In the genomic region with DNA sequence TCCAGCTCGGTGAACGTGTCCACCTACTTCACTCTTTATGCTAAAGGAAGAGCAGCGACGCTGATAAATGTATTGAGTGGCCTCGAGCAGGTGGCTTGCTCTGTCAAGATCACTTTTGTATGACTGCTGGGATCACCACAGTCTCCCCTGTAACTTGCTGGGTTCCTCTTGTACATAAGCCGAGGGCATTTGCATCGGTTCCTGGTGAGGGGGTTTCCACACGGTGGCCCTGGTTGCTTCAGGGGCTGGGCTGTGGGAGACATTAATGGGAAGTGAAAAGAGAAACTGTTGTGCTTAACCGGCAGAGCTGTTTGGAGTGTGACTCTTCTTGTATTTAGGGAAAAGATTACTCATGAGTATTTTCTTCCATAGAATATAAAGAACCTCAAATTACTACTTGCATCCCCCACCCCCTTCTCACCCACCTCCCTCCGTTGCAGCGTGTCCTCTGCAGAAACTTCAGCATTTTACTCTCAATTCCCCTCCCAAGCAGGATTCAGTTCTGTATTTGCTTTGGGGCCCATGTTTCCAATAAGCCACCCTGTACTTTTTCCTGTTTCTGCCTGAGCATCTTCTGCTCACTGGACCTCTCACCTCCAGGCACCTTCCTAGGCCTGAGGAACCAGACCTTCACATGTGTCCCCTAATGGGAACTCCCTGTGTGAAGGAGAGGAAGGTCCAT, we compare ENCODE assay signal across 8 cellular contexts.
DNase-seq lines count a peak whose midpoint lies in the region; ATAC-seq and TF ChIP-seq lines count a peak whose summit lies in the region.

No MANE protein-coding gene starts in this region.

- no peaks in the 10 kb centered on the region for H3K9me3 ChIP-seq in Peyer's patch
- H3K9me3 ChIP-seq in endocrine pancreas (ENCODE audit: control insufficient read depth, low read length): no peaks in the 10 kb centered on the region

- no peak overlapping the region for H3K4me3 ChIP-seq in Peyer's patch
- H3K4me3 ChIP-seq in endocrine pancreas (ENCODE audit: control insufficient read depth, insufficient read depth, low read length): peak overlapping the region; percentile 37

- no peak for TF ChIP-seq POLR2A in Peyer's patch (IDR thresholded peaks at IDR 0.05)

- peak overlapping the region; percentile 6 to 72 (median 32) for H3K27ac ChIP-seq in Peyer's patch

- H3K27me3 ChIP-seq in Peyer's patch: no peaks in the 10 kb centered on the region
- H3K27me3 ChIP-seq in endocrine pancreas (ENCODE audit: control insufficient read depth, insufficient read depth, low read length): no peaks in the 10 kb centered on the region

- TF ChIP-seq CTCF in Peyer's patch (IDR thresholded peaks at IDR 0.05): no peak

- DNase-seq in NCI-H82 (lab: John Stamatoyannopoulos, UW) (peak; percentile 49), NCI-H82 treated with DMSO at 0.1 percent for 48 hours (lab: John Stamatoyannopoulos, UW; ENCODE audit: unreplicated experiment) (no peak), Peyer's patch (peak in 2 of 3 donors; percentile 85 to 88), SHP77 (lab: John Stamatoyannopoulos, UW) (no peak), GM03348 (ENCODE audit: low spot score) (no peak)
- DNase-seq in stimulated activated CD4-positive, alpha-beta T cell treated with anti-CD3 and anti-CD28 coated beads, Interleukin-4, amount 100 ng/mL, for 48 hours (ENCODE audit: low read depth in 2 of 2): peak; percentile 41 to 71

- H3K4me1 ChIP-seq in Peyer's patch: peaks cover 0 to 45% (median 14%) of the 10 kb centered on the region in 4 donors
- H3K4me1 ChIP-seq in endocrine pancreas (ENCODE audit: control insufficient read depth, insufficient read depth, low read length): peaks cover 5% of the 10 kb centered on the region

- peaks cover 0 to 3% (median 0%) of the 10 kb centered on the region in 3 donors for H3K36me3 ChIP-seq in Peyer's patch
- no peaks in the 10 kb centered on the region for H3K36me3 ChIP-seq in endocrine pancreas (ENCODE audit: control insufficient read depth, insufficient read depth, low read length)

- peak overlapping the region; percentile 38 for H3K9ac ChIP-seq in endocrine pancreas (ENCODE audit: control insufficient read depth, insufficient read depth, low read length)

- ATAC-seq in HG02938 (IDR thresholded peaks at IDR 0.05; ENCODE audit: unreplicated experiment): peak; percentile 83

Comparison
In these comparisons a context has a peak if more than half of its experiments do, and no peak if none do; other contexts are left out.
1. DNase-seq: peak in NCI-H82 (single experiment), Peyer's patch (2 of 3) and stimulated activated CD4-positive, alpha-beta T cell treated with anti-CD3 and anti-CD28 coated beads, Interleukin-4, amount 100 ng/mL, for 48 hours (2 of 2); none in NCI-H82 treated with DMSO at 0.1 percent for 48 hours (single experiment), SHP77 (0 of 2) and GM03348 (single experiment).